ENCODE assay signal across 1 cellular context in the genomic region with DNA sequence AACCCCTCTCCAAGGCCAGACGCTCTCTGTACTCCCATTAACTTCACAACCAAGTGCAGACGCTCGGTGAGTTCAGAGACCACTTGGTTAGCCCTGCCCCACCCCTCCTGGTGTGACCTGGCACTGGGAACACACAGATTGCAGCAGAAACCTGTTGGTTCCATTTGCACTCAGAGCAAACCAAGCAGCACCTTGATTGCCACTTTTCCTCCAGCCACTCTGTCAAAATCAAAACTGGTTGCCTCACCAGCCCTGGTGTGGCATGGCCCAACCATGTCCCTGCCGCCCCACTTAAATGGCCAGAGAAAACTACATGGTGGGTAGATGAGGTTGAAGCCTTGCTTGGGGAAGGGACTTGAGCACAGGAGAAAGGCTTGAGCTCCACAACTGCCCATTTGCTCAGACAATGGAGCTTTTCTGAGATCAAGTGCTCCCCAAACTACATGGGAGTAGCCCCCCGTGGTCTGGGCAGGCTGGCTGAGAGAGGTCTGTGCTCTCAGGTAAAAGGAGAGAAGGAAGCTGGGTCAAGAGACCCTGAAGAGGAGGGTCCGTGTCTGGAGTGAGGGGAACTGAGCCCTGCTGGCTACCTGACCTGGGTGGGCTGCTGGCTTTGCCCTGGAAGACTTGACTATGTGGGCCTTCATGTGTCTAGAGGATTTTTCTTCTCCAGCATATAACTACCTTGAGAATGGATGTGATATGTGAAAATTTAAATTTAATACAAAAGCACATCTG.
TF ChIP-seq lines count a peak whose summit lies in the region.

No MANE protein-coding gene starts in this region.

TF ChIP-seq in HepG2, 621 proteins besides CTCF, POLR2A, EP300 and RAD21 (continued from another document and continues in another):
- no peak for TF ChIP-seq PREB (CRISPR knock-in tag; IDR thresholded peaks at IDR 0.05)
- TF ChIP-seq ZNF678 (CRISPR knock-in tag; IDR thresholded peaks at IDR 0.05): no peak
- TF ChIP-seq CREB1 (IDR thresholded peaks at IDR 0.05): no peak
- no peak for TF ChIP-seq CREB1 (CRISPR knock-in tag; IDR thresholded peaks at IDR 0.05)
- TF ChIP-seq GATAD2A (CRISPR knock-in tag; IDR thresholded peaks at IDR 0.05): no peak
- TF ChIP-seq UBTF (CRISPR knock-in tag; IDR thresholded peaks at IDR 0.05): no peak
- TF ChIP-seq ZNF598 (CRISPR knock-in tag; IDR thresholded peaks at IDR 0.05; ENCODE audit: borderline replicate concordance): 0 out of 2 replicates have a peak, but pooled peaks have one; percentile 41
- TF ChIP-seq, protein P1, sequence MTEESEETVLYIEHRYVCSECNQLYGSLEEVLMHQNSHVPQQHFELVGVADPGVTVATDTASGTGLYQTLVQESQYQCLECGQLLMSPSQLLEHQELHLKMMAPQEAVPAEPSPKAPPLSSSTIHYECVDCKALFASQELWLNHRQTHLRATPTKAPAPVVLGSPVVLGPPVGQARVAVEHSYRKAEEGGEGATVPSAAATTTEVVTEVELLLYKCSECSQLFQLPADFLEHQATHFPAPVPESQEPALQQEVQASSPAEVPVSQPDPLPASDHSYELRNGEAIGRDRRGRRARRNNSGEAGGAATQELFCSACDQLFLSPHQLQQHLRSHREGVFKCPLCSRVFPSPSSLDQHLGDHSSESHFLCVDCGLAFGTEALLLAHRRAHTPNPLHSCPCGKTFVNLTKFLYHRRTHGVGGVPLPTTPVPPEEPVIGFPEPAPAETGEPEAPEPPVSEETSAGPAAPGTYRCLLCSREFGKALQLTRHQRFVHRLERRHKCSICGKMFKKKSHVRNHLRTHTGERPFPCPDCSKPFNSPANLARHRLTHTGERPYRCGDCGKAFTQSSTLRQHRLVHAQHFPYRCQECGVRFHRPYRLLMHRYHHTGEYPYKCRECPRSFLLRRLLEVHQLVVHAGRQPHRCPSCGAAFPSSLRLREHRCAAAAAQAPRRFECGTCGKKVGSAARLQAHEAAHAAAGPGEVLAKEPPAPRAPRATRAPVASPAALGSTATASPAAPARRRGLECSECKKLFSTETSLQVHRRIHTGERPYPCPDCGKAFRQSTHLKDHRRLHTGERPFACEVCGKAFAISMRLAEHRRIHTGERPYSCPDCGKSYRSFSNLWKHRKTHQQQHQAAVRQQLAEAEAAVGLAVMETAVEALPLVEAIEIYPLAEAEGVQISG (CRISPR knock-in tag; IDR thresholded peaks at IDR 0.05): no peak
- TF ChIP-seq ZNF737 (CRISPR knock-in tag; IDR thresholded peaks at IDR 0.05; ENCODE audit: borderline replicate concordance): no peak
- TF ChIP-seq ZNF552 (CRISPR knock-in tag; IDR thresholded peaks at IDR 0.05; ENCODE audit: borderline replicate concordance): no peak
- TF ChIP-seq YY1 (IDR thresholded peaks at IDR 0.05; ENCODE audit: insufficient read depth, insufficient replicate concordance, low read depth, low read length): no peak
- peak; percentile 43; the same call in 1 of the 2 replicates for TF ChIP-seq HIVEP1 (CRISPR knock-in tag; IDR thresholded peaks at IDR 0.05)
- no peak for TF ChIP-seq ZSCAN9 (CRISPR knock-in tag; IDR thresholded peaks at IDR 0.05; ENCODE audit: borderline replicate concordance)
- TF ChIP-seq ZNF335 (CRISPR knock-in tag; IDR thresholded peaks at IDR 0.05): no peak
- TF ChIP-seq WIZ (CRISPR knock-in tag; IDR thresholded peaks at IDR 0.05): no peak
- no peak for TF ChIP-seq HDAC6 (IDR thresholded peaks at IDR 0.05; ENCODE audit: low read depth, low read length)
- TF ChIP-seq RARA (CRISPR knock-in tag; IDR thresholded peaks at IDR 0.05): no peak
- TF ChIP-seq IRF2 (CRISPR knock-in tag; IDR thresholded peaks at IDR 0.05): 0 out of 2 replicates have a peak, but pooled peaks have one; percentile 35
- no peak for TF ChIP-seq PRDM4 (CRISPR knock-in tag; IDR thresholded peaks at IDR 0.05; ENCODE audit: borderline replicate concordance)
- TF ChIP-seq ZNF879 (CRISPR knock-in tag; IDR thresholded peaks at IDR 0.05): no peak
- TF ChIP-seq HNRNPLL (IDR thresholded peaks at IDR 0.05; ENCODE audit: low read depth, low read length, poor library complexity, severe bottlenecking): no peak
- no peak for TF ChIP-seq EEA1 (CRISPR knock-in tag; IDR thresholded peaks at IDR 0.05; ENCODE audit: borderline replicate concordance)
- TF ChIP-seq, protein P2, sequence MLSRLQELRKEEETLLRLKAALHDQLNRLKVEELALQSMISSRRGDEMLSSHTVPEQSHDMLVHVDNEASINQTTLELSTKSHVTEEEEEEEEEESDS (CRISPR knock-in tag; IDR thresholded peaks at IDR 0.05; ENCODE audit: borderline replicate concordance): no peak
- no peak for TF ChIP-seq NONO (IDR thresholded peaks at IDR 0.05)
- TF ChIP-seq NONO (CRISPR knock-in tag; conservative IDR thresholded peaks at IDR 0.05): peak; percentile 23; the same call in 1 of the 2 replicates
- TF ChIP-seq ZNF644 (CRISPR knock-in tag; IDR thresholded peaks at IDR 0.05; ENCODE audit: low read depth): no peak
- no peak for TF ChIP-seq JUND (CRISPR knock-in tag; IDR thresholded peaks at IDR 0.05)
- TF ChIP-seq CC2D1A (CRISPR knock-in tag; IDR thresholded peaks at IDR 0.05): no peak
- no peak for TF ChIP-seq TBL1XR1 (IDR thresholded peaks at IDR 0.05; ENCODE audit: borderline replicate concordance, low read length, partially characterized antibody)
- TF ChIP-seq, protein P3, sequence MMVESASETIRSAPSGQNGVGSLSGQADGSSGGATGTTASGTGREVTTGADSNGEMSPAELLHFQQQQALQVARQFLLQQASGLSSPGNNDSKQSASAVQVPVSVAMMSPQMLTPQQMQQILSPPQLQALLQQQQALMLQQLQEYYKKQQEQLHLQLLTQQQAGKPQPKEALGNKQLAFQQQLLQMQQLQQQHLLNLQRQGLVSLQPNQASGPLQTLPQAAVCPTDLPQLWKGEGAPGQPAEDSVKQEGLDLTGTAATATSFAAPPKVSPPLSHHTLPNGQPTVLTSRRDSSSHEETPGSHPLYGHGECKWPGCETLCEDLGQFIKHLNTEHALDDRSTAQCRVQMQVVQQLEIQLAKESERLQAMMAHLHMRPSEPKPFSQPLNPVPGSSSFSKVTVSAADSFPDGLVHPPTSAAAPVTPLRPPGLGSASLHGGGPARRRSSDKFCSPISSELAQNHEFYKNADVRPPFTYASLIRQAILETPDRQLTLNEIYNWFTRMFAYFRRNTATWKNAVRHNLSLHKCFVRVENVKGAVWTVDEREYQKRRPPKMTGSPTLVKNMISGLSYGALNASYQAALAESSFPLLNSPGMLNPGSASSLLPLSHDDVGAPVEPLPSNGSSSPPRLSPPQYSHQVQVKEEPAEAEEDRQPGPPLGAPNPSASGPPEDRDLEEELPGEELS (CRISPR knock-in tag; IDR thresholded peaks at IDR 0.05): no peak
- TF ChIP-seq ZFP37 (CRISPR knock-in tag; IDR thresholded peaks at IDR 0.05; ENCODE audit: borderline replicate concordance): no peak
- no peak for TF ChIP-seq ZNF674 (CRISPR knock-in tag; IDR thresholded peaks at IDR 0.05; ENCODE audit: low read depth)
- TF ChIP-seq RBM22 (optimal IDR thresholded peaks at IDR 0.05; ENCODE audit: low read length): peak; percentile 29
- TF ChIP-seq REL (CRISPR knock-in tag; conservative IDR thresholded peaks at IDR 0.05): no peak
- peak; percentile 35; the same call in 1 of the 2 replicates for TF ChIP-seq SALL1 (CRISPR knock-in tag; IDR thresholded peaks at IDR 0.05)
- TF ChIP-seq ZNF282 (IDR thresholded peaks at IDR 0.05; ENCODE audit: partially characterized antibody): no peak
- no peak for TF ChIP-seq ZNF260 (CRISPR knock-in tag; IDR thresholded peaks at IDR 0.05; ENCODE audit: borderline replicate concordance, low read depth)
- no peak for TF ChIP-seq MAZ (IDR thresholded peaks at IDR 0.05; ENCODE audit: borderline replicate concordance, low read depth, low read length)
- no peak for TF ChIP-seq MAZ (CRISPR knock-in tag; IDR thresholded peaks at IDR 0.05; ENCODE audit: low read depth)
- TF ChIP-seq, protein P4, sequence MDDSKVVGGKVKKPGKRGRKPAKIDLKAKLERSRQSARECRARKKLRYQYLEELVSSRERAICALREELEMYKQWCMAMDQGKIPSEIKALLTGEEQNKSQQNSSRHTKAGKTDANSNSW (CRISPR knock-in tag; IDR thresholded peaks at IDR 0.05; ENCODE audit: borderline replicate concordance): no peak
- 0 out of 2 replicates have a peak, but pooled peaks have one; percentile 51 for TF ChIP-seq KLF13 (CRISPR knock-in tag; IDR thresholded peaks at IDR 0.05)
- no peak for TF ChIP-seq ZNF530 (CRISPR knock-in tag; IDR thresholded peaks at IDR 0.05; ENCODE audit: low read depth)
- no peak for TF ChIP-seq AHR (CRISPR knock-in tag; IDR thresholded peaks at IDR 0.05)
- TF ChIP-seq, protein P5, sequence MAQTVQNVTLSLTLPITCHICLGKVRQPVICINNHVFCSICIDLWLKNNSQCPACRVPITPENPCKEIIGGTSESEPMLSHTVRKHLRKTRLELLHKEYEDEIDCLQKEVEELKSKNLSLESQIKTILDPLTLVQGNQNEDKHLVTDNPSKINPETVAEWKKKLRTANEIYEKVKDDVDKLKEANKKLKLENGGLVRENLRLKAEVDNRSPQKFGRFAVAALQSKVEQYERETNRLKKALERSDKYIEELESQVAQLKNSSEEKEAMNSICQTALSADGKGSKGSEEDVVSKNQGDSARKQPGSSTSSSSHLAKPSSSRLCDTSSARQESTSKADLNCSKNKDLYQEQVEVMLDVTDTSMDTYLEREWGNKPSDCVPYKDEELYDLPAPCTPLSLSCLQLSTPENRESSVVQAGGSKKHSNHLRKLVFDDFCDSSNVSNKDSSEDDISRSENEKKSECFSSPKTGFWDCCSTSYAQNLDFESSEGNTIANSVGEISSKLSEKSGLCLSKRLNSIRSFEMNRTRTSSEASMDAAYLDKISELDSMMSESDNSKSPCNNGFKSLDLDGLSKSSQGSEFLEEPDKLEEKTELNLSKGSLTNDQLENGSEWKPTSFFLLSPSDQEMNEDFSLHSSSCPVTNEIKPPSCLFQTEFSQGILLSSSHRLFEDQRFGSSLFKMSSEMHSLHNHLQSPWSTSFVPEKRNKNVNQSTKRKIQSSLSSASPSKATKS (CRISPR knock-in tag; IDR thresholded peaks at IDR 0.05): no peak
- TF ChIP-seq HINFP (CRISPR knock-in tag; IDR thresholded peaks at IDR 0.05; ENCODE audit: low read depth): no peak
- no peak for TF ChIP-seq FOXA3 (CRISPR knock-in tag; IDR thresholded peaks at IDR 0.05)
- TF ChIP-seq ZNF17 (CRISPR knock-in tag; IDR thresholded peaks at IDR 0.05): no peak
- no peak for TF ChIP-seq ZNF720 (CRISPR knock-in tag; IDR thresholded peaks at IDR 0.05)
- 0 out of 2 replicates have a peak, but pooled peaks have one; percentile 21 for TF ChIP-seq ZMYM3 (CRISPR knock-in tag; IDR thresholded peaks at IDR 0.05)
- TF ChIP-seq GPBP1L1 (CRISPR knock-in tag; IDR thresholded peaks at IDR 0.05): no peak
- TF ChIP-seq ZNF160 (CRISPR knock-in tag; IDR thresholded peaks at IDR 0.05): no peak
